31 cellular contexts compared by ENCODE assay signal in the genomic region with DNA sequence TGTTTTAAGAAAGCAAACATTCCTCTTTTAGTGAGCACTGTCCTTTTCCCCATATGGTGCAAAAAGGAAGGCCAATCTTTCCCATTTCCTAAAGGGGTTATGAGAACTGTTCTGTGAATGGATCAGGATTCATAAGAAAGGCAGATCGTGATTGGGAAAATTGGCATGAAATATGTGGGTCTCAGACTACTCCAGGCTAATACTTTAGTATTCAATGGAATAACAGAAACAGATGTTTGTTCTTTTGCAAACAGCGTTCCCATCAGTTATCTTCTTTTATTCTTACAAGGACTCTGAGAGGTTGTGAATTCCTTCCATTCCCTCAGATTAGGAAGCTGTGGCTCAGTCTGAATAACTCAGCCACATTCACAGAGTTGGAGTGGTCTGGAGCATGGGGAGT. TPM values are rescaled to one million over a fixed set of nuclear protein-coding genes. Genes with fewer than 3 reads are reported as not detected.
DNase-seq lines count a peak whose midpoint lies in the region; ATAC-seq, FAIRE-seq and TF ChIP-seq lines count a peak whose summit lies in the region.
"Had no signal": no experiment of that assay in that cellular context is flagged by ENCODE, and none has a peak within 500 bp of the region (broad histone marks: within the 10 kb centered on the region; RNA-seq: fewer than 3 reads in every experiment).

No MANE protein-coding gene starts in this region.

- H3K27ac ChIP-seq in A549 (no peak overlapping the region), endothelial cell of umbilical vein (ENCODE audit: insufficient read depth, low read depth, low read length) (no peak overlapping the region), hepatocyte (no peak overlapping the region)
- H3K27ac ChIP-seq: HL-60, PC-9, SK-N-MC had no signal

- no peaks in the 10 kb centered on the region for H3K36me3 ChIP-seq in endothelial cell of umbilical vein (ENCODE audit: control insufficient read depth in 2 of 2, extremely low read depth in 1 of 2, insufficient read depth in 2 of 2, low read length in 2 of 2)
- H3K36me3 ChIP-seq in hepatocyte (replicated peaks; ENCODE audit: insufficient read depth, low read depth), result no peaks in the 10 kb centered on the region

- DNase-seq in A549 (ENCODE audit: low read depth in 1 of 2, low spot score in 1 of 2) (no peak), GM03348 (ENCODE audit: low spot score) (peak; percentile 21), endothelial cell of umbilical vein (ENCODE audit: low read depth, low spot score) (no peak), hepatocyte (ENCODE audit: low spot score) (no peak), GM12891 (ENCODE audit: insufficient read length, low spot score) (no peak)
- DNase-seq in activated effector memory CD4-positive, alpha-beta T cell treated with Interleukin-2 at 50 U/mL for 16 hours, result no peak
- DNase-seq in stimulated activated CD4-positive, alpha-beta T cell treated with anti-CD3 and anti-CD28 coated beads, Interleukin-1b, Interleukin-23, amount 100 ng/mL, for 48 hours, result no peak
- DNase-seq: 8988T; C1 segment of cervical spinal cord; Calu3; CD8-positive, alpha-beta memory T cell; DMS153; H9; HFFc6; KG1; NCI-H1092; NCI-H1436 treated with DMSO at 0.1 percent for 48 hours; NCI-H2029; NCI-H2227 treated with DMSO at 0.1 percent for 48 hours; NCI-H510A treated with DMSO at 0.1 percent for 48 hours; NCI-H748 treated with DMSO at 0.1 percent for 48 hours; PC-9; RPMI8226; SHP77; SW 1271 had no signal

- H4K20me1 ChIP-seq in endothelial cell of umbilical vein (replicated peaks; ENCODE audit: control insufficient read depth, extremely low read depth, insufficient read depth, low read length), result no peaks in the 10 kb centered on the region
- no peaks in the 10 kb centered on the region for H4K20me1 ChIP-seq in hepatocyte (ENCODE audit: insufficient read depth, poor library complexity, severe bottlenecking)

- H3K9me2 ChIP-seq in hepatocyte (replicated peaks; ENCODE audit: insufficient read depth), result no peaks in the 10 kb centered on the region

- TF ChIP-seq CTCF in A549 (IDR thresholded peaks at IDR 0.05) (no peak), endothelial cell of umbilical vein (IDR thresholded peaks at IDR 0.05; ENCODE audit: extremely low read depth in 1 of 2, insufficient read depth in 1 of 2, low read depth in 1 of 2, low read length in 2 of 2) (no peak), hepatocyte (IDR thresholded peaks at IDR 0.05; ENCODE audit: poor library complexity) (no peak)

- no peak overlapping the region for H3K4me2 ChIP-seq in A549
- no peak overlapping the region for H3K4me2 ChIP-seq in endothelial cell of umbilical vein (ENCODE audit: insufficient read depth, low read length)
- no peak overlapping the region for H3K4me2 ChIP-seq in hepatocyte
- H3K4me2 ChIP-seq: PC-9 had no signal

- WGBS in A549 (ENCODE audit: missing lambda C conversion rate), result 64% methylated on average over 2 of the region's 2 CpGs
- 66% methylated on average over 2 of the region's 2 CpGs for WGBS in hepatocyte (ENCODE audit: low lambda C conversion rate, missing lambda C conversion rate)

- peak overlapping the region; percentile 16 for H2AFZ ChIP-seq in endothelial cell of umbilical vein (ENCODE audit: low read depth, low read length)
- peak overlapping the region; percentile 26 for H2AFZ ChIP-seq in hepatocyte
- H2AFZ ChIP-seq: PC-9 had no signal

- H3K4me3 ChIP-seq in A549, result no peak overlapping the region
- H3K4me3 ChIP-seq in endothelial cell of umbilical vein (replicated peaks in 1 of 3; ENCODE audit: insufficient read depth in 1 of 3, low read depth in 1 of 3, low read length in 3 of 3), result no peak overlapping the region
- H3K4me3 ChIP-seq in hepatocyte, result no peak overlapping the region
- H3K4me3 ChIP-seq: PC-9, SK-N-MC had no signal

- H3K27me3 ChIP-seq in endothelial cell of umbilical vein (ENCODE audit: control insufficient read depth in 2 of 2, insufficient read depth in 2 of 2, low read length in 2 of 2) (no peaks in the 10 kb centered on the region), hepatocyte (no peaks in the 10 kb centered on the region)

- no peak for TF ChIP-seq RAD21 in A549 (conservative IDR thresholded peaks at IDR 0.05 in 1 of 2, IDR thresholded peaks at IDR 0.05 in 1 of 2)

- TF ChIP-seq POLR2A in A549 (IDR thresholded peaks at IDR 0.05; ENCODE audit: low read length), result no peak
- no peak for TF ChIP-seq POLR2A in endothelial cell of umbilical vein (IDR thresholded peaks at IDR 0.05; ENCODE audit: low read depth, low read length)
- no peak for TF ChIP-seq POLR2A in GM12891 (IDR thresholded peaks at IDR 0.05; ENCODE audit: low read depth, low read length)

- H3K4me1 ChIP-seq in A549, result no peaks in the 10 kb centered on the region
- no peaks in the 10 kb centered on the region for H3K4me1 ChIP-seq in endothelial cell of umbilical vein (ENCODE audit: control insufficient read depth, extremely low read depth, insufficient read depth, low read length)
- no peaks in the 10 kb centered on the region for H3K4me1 ChIP-seq in hepatocyte (ENCODE audit: insufficient read depth)

- H3K79me2 ChIP-seq in endothelial cell of umbilical vein (ENCODE audit: control insufficient read depth, insufficient read depth, low read length), result no peaks in the 10 kb centered on the region
- H3K79me2 ChIP-seq in hepatocyte, result no peaks in the 10 kb centered on the region

- dilution Hi-C loops in endothelial cell of umbilical vein (cut with MboI; ENCODE audit: extremely low pct_ligation_motif_present, low sequenced_read_pairs), result no loop called here

- H3K9me3 ChIP-seq in A549 (no peaks in the 10 kb centered on the region), endothelial cell of umbilical vein (replicated peaks; ENCODE audit: control insufficient read depth, insufficient read depth, low read length) (no peaks in the 10 kb centered on the region), hepatocyte (ENCODE audit: low read depth) (no peaks in the 10 kb centered on the region)

- H3K9me1 ChIP-seq in endothelial cell of umbilical vein (replicated peaks; ENCODE audit: control insufficient read depth, extremely low read depth, insufficient read depth, low read length), result no peaks in the 10 kb centered on the region

- BruUV-seq in endothelial cell of umbilical vein (replicated peaks; lab: Mats Ljungman, UMichigan), result no TSS peak

- POLR2A ChIA-PET in A549 (lab: Yijun Ruan, JAX), result no interaction called here
- POLR2A ChIA-PET in endothelial cell of umbilical vein (lab: Charles Lee), result no interaction called here

- ATAC-seq in A549, result no peak
- ATAC-seq in GM18498 (IDR thresholded peaks at IDR 0.05; ENCODE audit: unreplicated experiment), result no peak

- CTCF ChIA-PET in A549 (lab: Yijun Ruan, JAX) (no interaction called here), endothelial cell of umbilical vein (lab: Charles Lee) (no interaction called here)

- no peak for TF ChIP-seq EP300 in A549 (IDR thresholded peaks at IDR 0.05)

- intact Hi-C loops in endothelial cell of umbilical vein (cut with micrococcal nuclease), result no loop called here

- H3K9ac ChIP-seq in endothelial cell of umbilical vein (replicated peaks; ENCODE audit: extremely low read depth, insufficient read depth, low read length), result no peak overlapping the region

- peak; percentile 76 for FAIRE-seq in A549 (lab: Jason Lieb, UNC)
- FAIRE-seq in endothelial cell of umbilical vein (lab: Jason Lieb, UNC), result no peak
- no peak for FAIRE-seq in GM12891 (lab: Jason Lieb, UNC)
- FAIRE-seq: G401.6 had no signal

TF ChIP-seq in endothelial cell of umbilical vein, 7 proteins besides CTCF, POLR2A, EP300 and RAD21 (continues in another document):
- TF ChIP-seq MYC (IDR thresholded peaks at IDR 0.05; ENCODE audit: low read depth, low read length), result no peak
- TF ChIP-seq JUN (IDR thresholded peaks at IDR 0.05; ENCODE audit: borderline replicate concordance, insufficient read depth, insufficient read length, low read depth), result no peak

TF ChIP-seq in GM12891, 5 proteins besides CTCF, POLR2A, EP300 and RAD21 (continues in another document):
- no peak for TF ChIP-seq PAX5 (IDR thresholded peaks at IDR 0.05; ENCODE audit: insufficient read depth, low read length, severe bottlenecking)
- no peak for TF ChIP-seq POLR2AphosphoS5 (IDR thresholded peaks at IDR 0.05; ENCODE audit: low read depth, low read length)

RNA-seq across cellular contexts. Expression of gene MTMR10, which starts 51.3 kb away (rescaled TPM):
- polyA plus RNA-seq in A549 (2011; rRNA removed) (19.3 and 23.1 TPM in 2 replicates), A549 (2017; fragmentation: RNase III; extraction: RNeasy Plus Mini Kit Qiagen cat#74134 plus additional on column Dnase treatment) (11.5 to 11.9 TPM (median 11.6 TPM) in 3 replicates), endothelial cell of umbilical vein (41.7 and 48.3 TPM in 2 replicates), hepatocyte (7.9 and 10.3 TPM in 2 replicates)
- polyA plus RNA-seq in A549 (2012; cell fraction: cytosol; rRNA removed), result 4.1 and 5.1 TPM in 2 replicates
- 3.7 and 5.8 TPM in 2 replicates for polyA plus RNA-seq in A549 (2012; cell fraction: nucleus; rRNA removed)
- polyA minus RNA-seq in A549 (2011; rRNA and poly(A)+ RNA removed), result 12.2 and 13.2 TPM in 2 replicates
- total RNA-seq in endothelial cell of umbilical vein (65.5 and 88.5 TPM in 2 replicates), hepatocyte (15.3 and 19.6 TPM in 2 replicates)
- polyA plus RNA-seq in endothelial cell of umbilical vein (2011; cell fraction: cytosol; rRNA removed), result 37.8 and 43.6 TPM in 2 replicates
- 167 and 171 TPM in 2 replicates for polyA plus RNA-seq in endothelial cell of umbilical vein (2011; cell fraction: nucleus; rRNA removed)
- polyA plus RNA-seq in endothelial cell of umbilical vein (2012), result 22.8 and 28.8 TPM in 2 replicates
- polyA minus RNA-seq in endothelial cell of umbilical vein, result 114 and 120 TPM in 2 replicates
- polyA minus RNA-seq in endothelial cell of umbilical vein (2011; cell fraction: cytosol; rRNA and poly(A)+ RNA removed), result 4.7 TPM
- polyA minus RNA-seq in endothelial cell of umbilical vein (2011; cell fraction: nucleus; rRNA and poly(A)+ RNA removed), result 329 and 332 TPM in 2 replicates
- polyA plus RNA-seq in GM12891 (2012; ENCODE audit: low read depth, missing spikeins), result 5.7 TPM

RNA-seq across cellular contexts. Expression of gene TRPM1, which starts 58.8 kb away (rescaled TPM):
- polyA plus RNA-seq in A549 (2011; rRNA removed), result not detected in 2 replicates
- polyA plus RNA-seq in A549 (2012; cell fraction: cytosol; rRNA removed), result not detected in 2 replicates
- polyA plus RNA-seq in A549 (2012; cell fraction: nucleus; rRNA removed), result not detected in 2 replicates
- not detected in 3 replicates for polyA plus RNA-seq in A549 (2017; fragmentation: RNase III; extraction: RNeasy Plus Mini Kit Qiagen cat#74134 plus additional on column Dnase treatment)
- polyA minus RNA-seq in A549 (2011; rRNA and poly(A)+ RNA removed), result not detected in 2 replicates
- total RNA-seq in endothelial cell of umbilical vein, result 0.53 TPM in 1 of 2 replicates, not detected in the other
- polyA plus RNA-seq in endothelial cell of umbilical vein, result 0.19 and 0.54 TPM in 2 replicates
- polyA plus RNA-seq in endothelial cell of umbilical vein (2011; cell fraction: cytosol; rRNA removed), result 0.15 and 0.25 TPM in 2 replicates
- polyA plus RNA-seq in endothelial cell of umbilical vein (2011; cell fraction: nucleus; rRNA removed), result 0.08 and 0.41 TPM in 2 replicates
- polyA plus RNA-seq in endothelial cell of umbilical vein (2012), result 0.33 TPM in 1 of 2 replicates, not detected in the other
- polyA minus RNA-seq in endothelial cell of umbilical vein, result 0.39 and 0.55 TPM in 2 replicates
- polyA minus RNA-seq in endothelial cell of umbilical vein (2011; cell fraction: cytosol; rRNA and poly(A)+ RNA removed), result not detected
- polyA minus RNA-seq in endothelial cell of umbilical vein (2011; cell fraction: nucleus; rRNA and poly(A)+ RNA removed), result 1.1 TPM in 1 of 2 replicates, not detected in the other
- not detected in 2 replicates for total RNA-seq in hepatocyte
- polyA plus RNA-seq in hepatocyte, result not detected in 2 replicates
- 0.04 TPM for polyA plus RNA-seq in GM12891 (2012; ENCODE audit: low read depth, missing spikeins)
- total RNA-seq: Calu3; CD8-positive, alpha-beta memory T cell; H9; HT1080; PC-9 had no signal
- polyA plus RNA-seq: AG04450 had no signal
